ENCODE assay signal across 26 cellular contexts in the genomic region with DNA sequence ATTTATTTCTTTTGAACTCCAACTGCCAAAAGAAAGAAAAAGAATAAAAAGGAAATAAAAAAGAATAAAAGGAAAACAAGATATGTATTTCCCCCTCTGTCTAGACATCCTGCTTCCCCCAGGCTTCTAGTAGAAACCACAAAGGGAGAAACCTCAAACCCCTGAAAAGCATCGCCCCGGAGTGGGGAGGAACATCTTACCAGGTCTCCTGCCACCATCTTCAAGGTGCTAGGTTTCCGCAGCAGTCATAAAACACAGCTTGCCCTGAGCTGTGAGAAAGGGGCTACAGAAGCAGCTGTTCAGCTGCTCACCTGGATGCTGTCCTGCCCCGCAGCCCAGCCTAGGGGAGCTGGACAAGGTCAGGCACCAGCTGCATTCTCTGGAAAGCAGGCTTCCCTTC.
DNase-seq lines count a peak whose midpoint lies in the region; ATAC-seq and TF ChIP-seq lines count a peak whose summit lies in the region.
"Had no signal": no experiment of that assay in that cellular context is flagged by ENCODE, and none has a peak within 500 bp of the region (broad histone marks: within the 10 kb centered on the region; RNA-seq: fewer than 3 reads in every experiment).

No MANE protein-coding gene starts in this region.

- peaks cover 12% of the 10 kb centered on the region for H3K4me1 ChIP-seq in CD4-positive, alpha-beta memory T cell (ENCODE audit: insufficient read depth, low read length)
- H3K4me1 ChIP-seq: left lung, stomach, uterus had no signal

- no peaks in the 10 kb centered on the region for H3K36me3 Mint-ChIP-seq in activated CD8-positive, alpha-beta memory T cell treated with anti-CD3 and anti-CD28 coated beads, Interleukin-2, amount 10 ng/mL, durations not matched to agents 7 days and 5 days
- no peaks in the 10 kb centered on the region for H3K36me3 Mint-ChIP-seq in CD4-positive, alpha-beta memory T cell
- peaks cover 5% of the 10 kb centered on the region for H3K36me3 Mint-ChIP-seq in glutamatergic neuron (ENCODE audit: unreplicated experiment)
- H3K36me3 Mint-ChIP-seq: CD4-positive, CD25-positive, alpha-beta regulatory T cell; memory B cell had no signal

- ATAC-seq in activated CD8-positive, alpha-beta memory T cell treated with anti-CD3 and anti-CD28 coated beads, Interleukin-2, amount 10 ng/mL, durations not matched to agents 7 days and 5 days: peak; percentile 36
- ATAC-seq in GM21367 (IDR thresholded peaks at IDR 0.05; ENCODE audit: unreplicated experiment): no peak
- no peak for ATAC-seq in HG02981 (IDR thresholded peaks at IDR 0.05; ENCODE audit: unreplicated experiment)
- ATAC-seq: effector memory CD8-positive, alpha-beta T cell; K562; left lung had no signal

- no peak overlapping the region for H3K27ac ChIP-seq in CD4-positive, alpha-beta memory T cell (ENCODE audit: low read depth, low read length)
- H3K27ac ChIP-seq: left lung, ovary, SJCRH30, stomach, uterus had no signal

- POLR2A ChIA-PET in CD4-positive, alpha-beta memory T cell (lab: Charles Lee; ENCODE audit: partially characterized antibody): no interaction called here

- peaks cover 19% of the 10 kb centered on the region for H3K4me1 Mint-ChIP-seq in activated CD8-positive, alpha-beta memory T cell treated with anti-CD3 and anti-CD28 coated beads, Interleukin-2, amount 10 ng/mL, durations not matched to agents 7 days and 5 days
- peaks cover 12 to 15% (median 15%) of the 10 kb centered on the region in 4 donors for H3K4me1 Mint-ChIP-seq in CD4-positive, alpha-beta memory T cell
- H3K4me1 Mint-ChIP-seq in glutamatergic neuron (ENCODE audit: low read depth, unreplicated experiment): peaks cover 24% of the 10 kb centered on the region

- no peak for TF ChIP-seq CTCF in glutamatergic neuron (IDR thresholded peaks at IDR 0.05; ENCODE audit: partially characterized antibody, unreplicated experiment)

- no peak overlapping the region for H3K4me3 ChIP-seq in CD4-positive, alpha-beta memory T cell (ENCODE audit: low read length in 2 of 2)
- H3K4me3 ChIP-seq: K562, left lung, ovary, SJCRH30, stomach, uterus had no signal

- no peaks in the 10 kb centered on the region for H3K27me3 ChIP-seq in CD4-positive, alpha-beta memory T cell (ENCODE audit: insufficient read depth, low read length)
- H3K27me3 ChIP-seq: ovary, SJCRH30, stomach, uterus had no signal

- H3K4me3 Mint-ChIP-seq in activated CD8-positive, alpha-beta memory T cell treated with anti-CD3 and anti-CD28 coated beads, Interleukin-2, amount 10 ng/mL, durations not matched to agents 7 days and 5 days: no peak overlapping the region
- H3K4me3 Mint-ChIP-seq in CD4-positive, alpha-beta memory T cell: peak overlapping the region in 3 of 8 donors; percentile 50 to 51 (median 50)
- H3K4me3 Mint-ChIP-seq in glutamatergic neuron (ENCODE audit: unreplicated experiment): peak overlapping the region; percentile 56
- H3K4me3 Mint-ChIP-seq: CD4-positive, CD25-positive, alpha-beta regulatory T cell; effector memory CD8-positive, alpha-beta T cell; memory B cell; neural crest cell had no signal

- no peak for DNase-seq in activated CD8-positive, alpha-beta memory T cell treated with anti-CD3 and anti-CD28 coated beads, Interleukin-2, amount 10 ng/mL, durations not matched to agents 7 days and 5 days
- no peak for DNase-seq in activated CD8-positive, alpha-beta memory T cell treated with anti-CD3 and anti-CD28 coated beads, Interleukin-2, amount 50 U/mL, for 48 hours
- DNase-seq in CD4-positive, alpha-beta memory T cell: peak in 3 of 5 donors; percentile 7 to 9 (median 8)
- peak; percentile 5 for DNase-seq in activated CD4-positive, alpha-beta T cell treated with anti-CD3 and anti-CD28 coated beads, Interleukin-2, amount 50 U/mL, for 1 hour
- DNase-seq in glutamatergic neuron: no peak
- no peak for DNase-seq in glomerular visceral epithelial cell (ENCODE audit: extremely low spot score)
- DNase-seq: activated T-cell treated with anti-CD3 and anti-CD28 coated beads, Interleukin-2, amount 50 U/mL, for 72 hours; cortex of kidney; effector memory CD8-positive, alpha-beta T cell; GOT3; islet precursor cell; left lung; NCI-H1092; NCI-H187; NCI-H510A; ovary; RPMI8226; stomach; uterus had no signal

- intact Hi-C loops in CD4-positive, alpha-beta memory T cell (cut with micrococcal nuclease): no loop called here

- H3K9me3 Mint-ChIP-seq in activated CD8-positive, alpha-beta memory T cell treated with anti-CD3 and anti-CD28 coated beads, Interleukin-2, amount 10 ng/mL, durations not matched to agents 7 days and 5 days (ENCODE audit: low read depth): no peaks in the 10 kb centered on the region
- no peaks in the 10 kb centered on the region for H3K9me3 Mint-ChIP-seq in CD4-positive, alpha-beta memory T cell
- peaks cover 21% of the 10 kb centered on the region for H3K9me3 Mint-ChIP-seq in glutamatergic neuron (ENCODE audit: unreplicated experiment)
- H3K9me3 Mint-ChIP-seq: activated T-cell treated with anti-CD3 and anti-CD28 coated beads, Interleukin-2, amount 50 U/mL, for 72 hours; effector memory CD8-positive, alpha-beta T cell; memory B cell; neural crest cell had no signal

- CTCF ChIA-PET in activated CD8-positive, alpha-beta memory T cell treated with anti-CD3 and anti-CD28 coated beads, Interleukin-2, amount 10 ng/mL, durations not matched to agents 7 days and 5 days (lab: Charles Lee): interaction anchor here (1.2 to 1.7 kb wide), 4 partner anchors 10 to 517 kb away, joined by 3 to 4 read pairs (median 4); no protein-coding TSS in a partner anchor
- CTCF ChIA-PET in CD4-positive, alpha-beta memory T cell (lab: Charles Lee; ENCODE audit: partially characterized antibody): interaction anchor here (1.8 kb wide), 1 partner anchor 495 kb away, joined by 4 read pairs; no protein-coding TSS in a partner anchor

- H3K27me3 Mint-ChIP-seq in activated CD8-positive, alpha-beta memory T cell treated with anti-CD3 and anti-CD28 coated beads, Interleukin-2, amount 10 ng/mL, durations not matched to agents 7 days and 5 days: peaks cover 76% of the 10 kb centered on the region
- H3K27me3 Mint-ChIP-seq in CD4-positive, alpha-beta memory T cell: peaks cover 6 to 7% of the 10 kb centered on the region in 2 donors
- H3K27me3 Mint-ChIP-seq in glutamatergic neuron (ENCODE audit: unreplicated experiment): peaks cover 16% of the 10 kb centered on the region

- no peaks in the 10 kb centered on the region for H3K9me3 ChIP-seq in CD4-positive, alpha-beta memory T cell (ENCODE audit: control insufficient read depth in 1 of 2, low read length in 2 of 2)
- H3K9me3 ChIP-seq: left lung, ovary, SJCRH30, stomach, uterus had no signal

- no peak overlapping the region for H3K27ac Mint-ChIP-seq in activated CD8-positive, alpha-beta memory T cell treated with anti-CD3 and anti-CD28 coated beads, Interleukin-2, amount 10 ng/mL, durations not matched to agents 7 days and 5 days
- no peak overlapping the region for H3K27ac Mint-ChIP-seq in CD4-positive, alpha-beta memory T cell
- H3K27ac Mint-ChIP-seq in glutamatergic neuron (ENCODE audit: unreplicated experiment): peak overlapping the region; percentile 67
- H3K27ac Mint-ChIP-seq: activated T-cell treated with anti-CD3 and anti-CD28 coated beads, Interleukin-2, amount 50 U/mL, for 72 hours; CD4-positive, CD25-positive, alpha-beta regulatory T cell; effector memory CD8-positive, alpha-beta T cell; memory B cell had no signal

- no peaks in the 10 kb centered on the region for H3K36me3 ChIP-seq in CD4-positive, alpha-beta memory T cell (ENCODE audit: insufficient read depth, low read length)
- H3K36me3 ChIP-seq: left lung, ovary, SJCRH30, stomach, uterus had no signal

Comparison
In these comparisons a context has a peak if more than half of its experiments do, and no peak if none do; other contexts are left out.
1. DNase-seq: peak in CD4-positive, alpha-beta memory T cell (3 of 5) and activated CD4-positive, alpha-beta T cell treated with anti-CD3 and anti-CD28 coated beads, Interleukin-2, amount 50 U/mL, for 1 hour (single experiment); none in activated CD8-positive, alpha-beta memory T cell treated with anti-CD3 and anti-CD28 coated beads, Interleukin-2, amount 10 ng/mL, durations not matched to agents 7 days and 5 days (single experiment), activated CD8-positive, alpha-beta memory T cell treated with anti-CD3 and anti-CD28 coated beads, Interleukin-2, amount 50 U/mL, for 48 hours (single experiment), glutamatergic neuron (single experiment) and glomerular visceral epithelial cell (single experiment).